Comparison of ENCODE assay signal across 24 cellular contexts in the genomic region with DNA sequence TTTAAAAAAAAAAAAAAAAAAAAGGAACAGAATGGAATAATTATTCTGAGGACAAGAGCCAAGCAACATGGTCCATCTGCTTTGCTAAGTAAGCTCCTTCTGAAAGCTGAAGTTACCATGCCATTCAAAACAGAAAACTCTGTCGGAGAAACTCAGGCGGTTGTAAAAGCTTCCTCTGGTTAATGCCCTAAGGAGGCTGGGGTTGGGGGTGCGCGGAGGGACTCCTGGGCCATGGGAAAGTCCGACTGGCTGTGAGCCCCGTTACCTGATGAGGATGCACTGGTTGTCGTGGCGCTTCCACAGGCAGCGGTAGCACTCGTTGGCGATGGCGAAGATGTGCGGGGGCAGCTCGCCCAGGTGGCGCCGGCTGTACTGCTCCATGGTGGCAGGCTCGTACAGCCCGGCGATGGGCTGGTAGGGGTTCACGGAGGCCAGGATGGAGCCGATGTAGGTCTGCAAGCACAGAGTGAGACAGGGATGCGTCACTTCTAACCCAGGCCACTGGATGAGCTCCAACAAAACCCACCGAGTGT.
"Had no signal": no experiment of that assay in that cellular context is flagged by ENCODE, and none has a peak within 500 bp of the region (broad histone marks: within the 10 kb centered on the region; RNA-seq: fewer than 3 reads in every experiment).

No MANE protein-coding gene starts in this region.

- H2AFZ ChIP-seq: parathyroid adenoma had no signal

- DNase-seq: activated B cell treated with CpG ODN at 0.5 μM for 24 hours; activated CD4-positive, alpha-beta T cell treated with anti-CD3 and anti-CD28 coated beads, Interleukin-2, amount 50 U/mL, for 1 hour; activated CD8-positive, alpha-beta T cell treated with anti-CD3 and anti-CD28 coated beads for 36 hours; activated gamma-delta T cell treated with Interleukin-2 at 50 U/mL for 16 hours; activated naive CD4-positive, alpha-beta T cell treated with anti-CD3 and anti-CD28 coated beads, Interleukin-2, amount 50 U/mL, for 16 hours; activated T-cell treated with anti-CD3 and anti-CD28 coated beads, Interleukin-2, amount 50 U/mL, for 4 hours; amniotic stem cell; colonic mucosa; effector memory CD4-positive, alpha-beta T cell; gastrocnemius medialis; hippocampal formation; left cardiac atrium; mammary epithelial cell; naive thymus-derived CD8-positive, alpha-beta T cell; occipital lobe; right lobe of liver; stimulated activated CD4-positive, alpha-beta T cell treated with anti-CD3 and anti-CD28 coated beads, Interleukin-4, amount 100 ng/mL, for 1 hour; stimulated activated naive CD8-positive, alpha-beta T cell treated with anti-CD3 and anti-CD28 coated beads, Interleukin-15, Interleukin-2, amounts not matched to agents 100 U/mL and 50 U/mL, for 24 hours; T-helper 2 cell; testis; transverse colon had no signal

- H3K4me1 ChIP-seq: breast epithelium, colonic mucosa, parathyroid adenoma, right lobe of liver, testis had no signal

- H3K27ac ChIP-seq: breast epithelium, colonic mucosa, gastrocnemius medialis, parathyroid adenoma, right lobe of liver, testis, transverse colon had no signal

- H3K9ac ChIP-seq: parathyroid adenoma had no signal

- H3K27me3 ChIP-seq: breast epithelium, colonic mucosa, gastrocnemius medialis, right lobe of liver, testis, transverse colon had no signal

- ATAC-seq: activated CD8-positive, alpha-beta T cell treated with anti-CD3 and anti-CD28 coated beads for 36 hours; activated T-cell treated with anti-CD3 and anti-CD28 coated beads, Interleukin-2, amount 50 U/mL, for 4 hours; activated T-helper 17 cell treated with anti-CD3 and anti-CD28 coated beads, Interleukin-2, amount 50 U/mL, for 72 hours; gastrocnemius medialis; left cardiac atrium; naive thymus-derived CD8-positive, alpha-beta T cell; stimulated activated naive CD8-positive, alpha-beta T cell treated with anti-CD3 and anti-CD28 coated beads, Interleukin-15, Interleukin-2, amounts not matched to agents 100 U/mL and 50 U/mL, for 24 hours had no signal

- H3K9me3 ChIP-seq: breast epithelium, colonic mucosa, gastrocnemius medialis, right lobe of liver, testis, transverse colon had no signal

- H3K4me3 ChIP-seq: breast epithelium, colonic mucosa, gastrocnemius medialis, right lobe of liver, testis, transverse colon had no signal

- H3K36me3 ChIP-seq: breast epithelium, colonic mucosa, gastrocnemius medialis, right lobe of liver, transverse colon had no signal
